ENCODE assay signal across 8 cellular contexts in the genomic region with DNA sequence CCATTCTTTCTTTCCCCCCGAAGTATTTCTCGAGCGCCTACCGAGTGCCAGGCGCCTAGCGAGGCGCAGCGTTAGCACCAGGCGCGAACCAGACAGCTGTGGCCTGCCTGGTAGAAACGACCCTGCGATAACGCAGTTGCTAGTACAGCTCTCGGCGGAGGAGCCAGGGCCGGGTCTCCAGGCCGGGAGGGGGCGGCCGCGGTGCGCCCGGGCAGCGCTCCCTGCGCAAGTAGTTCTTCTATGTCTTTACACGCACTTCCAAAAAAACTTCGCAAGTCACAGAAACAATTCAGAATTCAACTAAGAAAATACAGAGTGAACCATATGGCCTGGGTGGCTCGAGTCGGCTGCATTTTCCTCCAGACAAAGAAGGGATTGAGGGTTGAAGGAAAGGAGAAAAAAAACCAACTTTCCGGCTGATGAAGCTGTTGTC. TPM values are rescaled to one million over a fixed set of nuclear protein-coding genes. Genes with fewer than 3 reads are reported as not detected.
A peak's percentile ranks its signal among the peaks of the same experiment; 100 is the strongest.
DNase-seq lines count a peak whose midpoint lies in the region; ATAC-seq and TF ChIP-seq lines count a peak whose summit lies in the region.

No MANE protein-coding gene starts in this region.

- H3K4me1 Mint-ChIP-seq in osteocyte (ENCODE audit: unreplicated experiment), result peaks cover 9% of the 10 kb centered on the region

- H3K27ac Mint-ChIP-seq in osteocyte (ENCODE audit: unreplicated experiment), result no peak overlapping the region

- peak; percentile 38 for ATAC-seq in HG03196 (IDR thresholded peaks at IDR 0.05; ENCODE audit: unreplicated experiment)

- H3K27me3 Mint-ChIP-seq in osteocyte (ENCODE audit: unreplicated experiment), result peaks cover 94% of the 10 kb centered on the region

- H3K4me3 ChIP-seq in WI38 (ENCODE audit: low read depth, low read length), result peak overlapping the region; percentile 50

- peak overlapping the region; percentile 64 for H3K4me3 Mint-ChIP-seq in osteocyte (ENCODE audit: unreplicated experiment)

- H3K36me3 Mint-ChIP-seq in osteocyte (ENCODE audit: unreplicated experiment), result peaks cover 8% of the 10 kb centered on the region

- no peaks in the 10 kb centered on the region for H3K9me3 Mint-ChIP-seq in osteocyte (ENCODE audit: unreplicated experiment)

- TF ChIP-seq POLR2A in erythroblast (IDR thresholded peaks at IDR 0.05; ENCODE audit: low read length), result no peak

- peak in 5 of 6 experiments; percentile 8 to 57 (median 17) for DNase-seq in stimulated activated naive CD4-positive, alpha-beta T cell (lab: John Stamatoyannopoulos, UW)
- DNase-seq in stimulated activated naive CD4-positive, alpha-beta T cell treated with Interleukin-2 at 50 U/mL for 16 hours (lab: John Stamatoyannopoulos, UW), result no peak
- DNase-seq in erythroblast (lab: John Stamatoyannopoulos, UW) (peak; percentile 56 to 70), osteocyte (ENCODE audit: extremely low spot score, unreplicated experiment) (no peak), HCEC 1CT (no peak), SW480 (ENCODE audit: low spot score) (no peak)

- no peak for TF ChIP-seq CTCF in WI38 (IDR thresholded peaks at IDR 0.05; ENCODE audit: low read depth, low read length)
- peak; percentile 25 for TF ChIP-seq CTCF in osteocyte (IDR thresholded peaks at IDR 0.05)

RNA-seq across cellular contexts. Expression of a gene that starts 7.0 kb away (rescaled TPM):
- total RNA-seq in osteocyte, result not detected in 2 replicates

Comparison
In these comparisons a context has a peak if more than half of its experiments do, and no peak if none do; other contexts are left out.
1. DNase-seq: peak in stimulated activated naive CD4-positive, alpha-beta T cell (5 of 6) and erythroblast (2 of 2); none in stimulated activated naive CD4-positive, alpha-beta T cell treated with Interleukin-2 at 50 U/mL for 16 hours (single experiment), osteocyte (single experiment), HCEC 1CT (single experiment) and SW480 (single experiment).